In the genomic region with DNA sequence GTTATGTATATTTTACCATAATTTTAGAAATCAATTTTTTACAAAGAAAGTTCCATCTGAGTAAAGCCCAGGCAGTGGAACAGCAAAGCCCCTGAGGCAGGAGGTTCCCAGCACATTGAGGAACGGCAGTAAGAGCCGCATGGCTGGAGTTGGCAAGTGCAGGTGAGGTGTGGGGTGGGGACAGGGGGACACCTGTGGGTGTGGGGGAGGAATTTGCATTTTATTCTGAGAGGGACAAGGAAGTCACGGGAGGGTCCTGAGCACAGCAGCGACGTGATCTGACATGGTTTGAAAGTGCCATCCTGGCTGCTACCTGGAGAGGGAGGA, we compare ENCODE assay signal across 8 cellular contexts. TPM values are rescaled to one million over a fixed set of nuclear protein-coding genes. Genes with fewer than 3 reads are reported as not detected.
A peak's percentile ranks its signal among the peaks of the same experiment; 100 is the strongest.
DNase-seq lines count a peak whose midpoint lies in the region; ATAC-seq and TF ChIP-seq lines count a peak whose summit lies in the region.

No MANE protein-coding gene starts in this region.

- H3K9me3 Mint-ChIP-seq in HFFc6: no peaks in the 10 kb centered on the region
- no peaks in the 10 kb centered on the region for H3K9me3 Mint-ChIP-seq in stimulated activated naive B cell treated with anti-CD40 and anti-IgM and Interleukin-4, amounts not matched to agents 10 μg/mL and 1 μg/mL and 100 μg/mL, for 72 hours

- CTCF ChIA-PET in A673 (lab: Charles Lee): no interaction called here

- no peaks in the 10 kb centered on the region; the same call in none of the 2 replicates for H3K27me3 Mint-ChIP-seq in HFFc6 (ENCODE audit: insufficient read depth)
- no peaks in the 10 kb centered on the region for H3K27me3 Mint-ChIP-seq in stimulated activated naive B cell treated with anti-CD40 and anti-IgM and Interleukin-4, amounts not matched to agents 10 μg/mL and 1 μg/mL and 100 μg/mL, for 72 hours

- TF ChIP-seq CTCF in HFFc6 (IDR thresholded peaks at IDR 0.05): no peak
- no peak for TF ChIP-seq CTCF in A673 (conservative IDR thresholded peaks at IDR 0.05; ENCODE audit: low read depth, low read length)

- H3K27ac ChIP-seq in layer of hippocampus (ENCODE audit: low read depth, low read length): peak overlapping the region; percentile 49
- H3K27ac ChIP-seq in A673 (ENCODE audit: low read depth, low read length, poor library complexity, severe bottlenecking): no peak overlapping the region

- no peaks in the 10 kb centered on the region for H3K27me3 ChIP-seq in adipocyte (replicated peaks; ENCODE audit: control insufficient read depth, insufficient read depth, low read length)
- H3K27me3 ChIP-seq in layer of hippocampus (ENCODE audit: control insufficient read depth, insufficient read depth, low read length): no peaks in the 10 kb centered on the region
- H3K27me3 ChIP-seq in A673 (replicated peaks; ENCODE audit: insufficient read depth, low read depth, low read length, poor library complexity): no peaks in the 10 kb centered on the region

- DNase-seq in HFFc6 (no peak), adipocyte (ENCODE audit: low read depth) (no peak), DMS79 treated with DMSO at 0.1 percent for 48 hours (lab: John Stamatoyannopoulos, UW) (no peak), NCI-H2227 treated with DMSO at 0.1 percent for 48 hours (lab: John Stamatoyannopoulos, UW) (no peak), A673 (ENCODE audit: low spot score) (no peak)
- no peak for DNase-seq in stimulated activated naive B cell treated with anti-CD40 and anti-IgM and Interleukin-4, amounts not matched to agents 10 μg/mL and 1 μg/mL and 100 μg/mL, for 72 hours

- H3K9me3 ChIP-seq in adipocyte (ENCODE audit: control insufficient read depth, low read length) (no peaks in the 10 kb centered on the region), A673 (ENCODE audit: low read depth, low read length, poor library complexity, severe bottlenecking) (no peaks in the 10 kb centered on the region)

- peaks cover 7% of the 10 kb centered on the region for H3K36me3 ChIP-seq in adipocyte (ENCODE audit: control insufficient read depth, insufficient read depth, low read length, severe bottlenecking)
- H3K36me3 ChIP-seq in A673 (ENCODE audit: insufficient read depth, low read length, poor library complexity, severe bottlenecking): no peaks in the 10 kb centered on the region

- H3K4me3 Mint-ChIP-seq in HFFc6: peak overlapping the region; percentile 91
- H3K4me3 Mint-ChIP-seq in stimulated activated naive B cell treated with anti-CD40 and anti-IgM and Interleukin-4, amounts not matched to agents 10 μg/mL and 1 μg/mL and 100 μg/mL, for 72 hours: peak overlapping the region; percentile 64 to 72

- peak overlapping the region; percentile 100 for H3K27ac Mint-ChIP-seq in HFFc6
- peak overlapping the region; percentile 32 for H3K27ac Mint-ChIP-seq in stimulated activated naive B cell treated with anti-CD40 and anti-IgM and Interleukin-4, amounts not matched to agents 10 μg/mL and 1 μg/mL and 100 μg/mL, for 72 hours

- intact Hi-C loops in A673 (cut with micrococcal nuclease; ENCODE audit: unreplicated experiment): no loop called here

- POLR2A ChIA-PET in A673 (lab: Charles Lee; ENCODE audit: low non-redundant PET): no interaction called here

- peaks cover 20% of the 10 kb centered on the region for H3K4me1 Mint-ChIP-seq in HFFc6 (ENCODE audit: low read depth)
- peaks cover 3 to 14% of the 10 kb centered on the region in 2 donors for H3K4me1 Mint-ChIP-seq in stimulated activated naive B cell treated with anti-CD40 and anti-IgM and Interleukin-4, amounts not matched to agents 10 μg/mL and 1 μg/mL and 100 μg/mL, for 72 hours

- peaks cover 5% of the 10 kb centered on the region for H3K36me3 Mint-ChIP-seq in HFFc6 (ENCODE audit: low read depth)
- peaks cover 40 to 43% of the 10 kb centered on the region in 2 donors for H3K36me3 Mint-ChIP-seq in stimulated activated naive B cell treated with anti-CD40 and anti-IgM and Interleukin-4, amounts not matched to agents 10 μg/mL and 1 μg/mL and 100 μg/mL, for 72 hours

- ATAC-seq in stimulated activated naive B cell treated with anti-CD40 and anti-IgM and Interleukin-4, amounts not matched to agents 10 μg/mL and 1 μg/mL and 100 μg/mL, for 72 hours (replicated peaks): peak; percentile 13 to 23
- ATAC-seq in HG03378 (IDR thresholded peaks at IDR 0.05; ENCODE audit: unreplicated experiment): no peak

- H3K9ac ChIP-seq in adipocyte (ENCODE audit: low read length): peak overlapping the region; percentile 91

- no TSS peak for BruUV-seq in A673 (replicated peaks; lab: Mats Ljungman, UMichigan)

- peak overlapping the region; percentile 71 for H3K4me3 ChIP-seq in adipocyte (ENCODE audit: low read length)
- no peak overlapping the region for H3K4me3 ChIP-seq in A673 (ENCODE audit: low read depth, low read length, poor library complexity, severe bottlenecking)

- peaks cover 19% of the 10 kb centered on the region for H3K4me1 ChIP-seq in adipocyte (ENCODE audit: control insufficient read depth, insufficient read depth, low read length)
- H3K4me1 ChIP-seq in A673 (ENCODE audit: insufficient read depth, low read length, poor library complexity, severe bottlenecking): peaks cover 4% of the 10 kb centered on the region

RNA-seq across cellular contexts. Expression of a gene that starts 16.1 kb away (rescaled TPM):
- 10 to 100 TPM; 66.6 to 94.2 (median 75.5) TPM for total RNA-seq in HFFc6 (2021; fragmentation: NEBNext Ultra II Directional; extraction: Animal tissue kit (Norgen Biotek cat#: 25700))
- 52.4 and 68.3 TPM in 2 replicates for total RNA-seq in A673 (2021)

RNA-seq across cellular contexts. Expression of a gene that starts 22.7 kb away (rescaled TPM):
- 10 to 100 TPM; 36.9 to 43.6 (median 39.7) TPM for total RNA-seq in HFFc6 (2021; fragmentation: NEBNext Ultra II Directional; extraction: Animal tissue kit (Norgen Biotek cat#: 25700))
- 45.3 and 48.3 TPM in 2 replicates for total RNA-seq in A673 (2021)

RNA-seq across cellular contexts. Expression of a gene that starts 39.6 kb away (rescaled TPM):
- total RNA-seq in HFFc6 (2021; fragmentation: NEBNext Ultra II Directional; extraction: Animal tissue kit (Norgen Biotek cat#: 25700)): 1,000 to 10,000 TPM; 1,288 to 1,437 (median 1,316) TPM
- total RNA-seq in A673 (2021): 1,383 and 1,475 TPM in 2 replicates

RNA-seq across cellular contexts. Expression of a gene that starts 59.5 kb away (rescaled TPM):
- not detected for total RNA-seq in HFFc6 (2021; fragmentation: NEBNext Ultra II Directional; extraction: Animal tissue kit (Norgen Biotek cat#: 25700))
- 0.63 and 0.77 TPM in 2 replicates for total RNA-seq in A673 (2021)
